In genomic region chr4:142473960-142474338, GRCh38 we compare ENCODE assay signal across 1 cellular context.
TF ChIP-seq lines count a peak whose summit lies in the region.

No MANE protein-coding gene starts in this region.

TF ChIP-seq in GM23338, 12 proteins besides CTCF, POLR2A, EP300 and RAD21 (continued from another document):
- TF ChIP-seq ZNF462 (CRISPR knock-in tag; IDR thresholded peaks at IDR 0.05) (no peak), JUNB (IDR thresholded peaks at IDR 0.05; ENCODE audit: unreplicated experiment) (no peak), POLR2AphosphoS5 (IDR thresholded peaks at IDR 0.05; ENCODE audit: low read depth) (no peak), ETS1 (IDR thresholded peaks at IDR 0.05) (no peak), EZH2phosphoT487 (IDR thresholded peaks at IDR 0.05; ENCODE audit: unreplicated experiment) (no peak), ZNF114 (CRISPR knock-in tag; IDR thresholded peaks at IDR 0.05) (no peak), ZNF331 (CRISPR knock-in tag; IDR thresholded peaks at IDR 0.05; ENCODE audit: low read depth) (no peak), EZH2 (IDR thresholded peaks at IDR 0.05; ENCODE audit: low read depth, unreplicated experiment) (no peak)
